Comparison of ENCODE assay signal across 18 cellular contexts in genomic region chr9:124788542-124789217, GRCh38. TPM values are rescaled to one million over a fixed set of nuclear protein-coding genes. Genes with fewer than 3 reads are reported as not detected.
"Had no signal": no experiment of that assay in that cellular context is flagged by ENCODE, and none has a peak within 500 bp of the region (broad histone marks: within the 10 kb centered on the region; RNA-seq: fewer than 3 reads in every experiment).

No MANE protein-coding gene starts in this region.

- H3K27me3 ChIP-seq: esophagus squamous epithelium, gastroesophageal sphincter, transverse colon had no signal

- H3K36me3 ChIP-seq: transverse colon had no signal

- H3K9me3 ChIP-seq: esophagus squamous epithelium, gastroesophageal sphincter, psoas muscle, transverse colon had no signal

- H3K4me1 ChIP-seq: parathyroid adenoma had no signal

- ATAC-seq: effector memory CD8-positive, alpha-beta T cell; gastroesophageal sphincter; left colon; left ventricle myocardium superior; naive thymus-derived CD4-positive, alpha-beta T cell; psoas muscle; stimulated activated naive CD8-positive, alpha-beta T cell treated with anti-CD3 and anti-CD28 coated beads, Interleukin-15, Interleukin-2, amounts not matched to agents 100 U/mL and 50 U/mL, for 24 hours had no signal

- H3K27ac ChIP-seq: esophagus squamous epithelium, gastroesophageal sphincter, parathyroid adenoma, psoas muscle, transverse colon had no signal

- DNase-seq: central memory CD4-positive, alpha-beta T cell; effector memory CD8-positive, alpha-beta T cell; esophagus squamous epithelium; foreskin fibroblast; left ventricle myocardium superior; mesendoderm; naive thymus-derived CD4-positive, alpha-beta T cell; nephron progenitor cell; psoas muscle; retina; small intestine; stimulated activated CD4-positive, alpha-beta T cell treated with anti-CD3 and anti-CD28 coated beads, Interleukin-2, amount 100 ng/mL, for 48 hours; stimulated activated naive CD8-positive, alpha-beta T cell treated with anti-CD3 and anti-CD28 coated beads, Interleukin-15, Interleukin-2, amounts not matched to agents 100 U/mL and 50 U/mL, for 24 hours; transverse colon had no signal

- H2AFZ ChIP-seq: parathyroid adenoma had no signal

- H3K79me2 ChIP-seq: parathyroid adenoma had no signal

- H3K4me3 ChIP-seq: esophagus squamous epithelium, gastroesophageal sphincter, psoas muscle, transverse colon had no signal

- FAIRE-seq: keratinocyte, small intestine had no signal

- H3K9ac ChIP-seq: parathyroid adenoma had no signal

RNA-seq across cellular contexts. Expression of gene OLFML2A, which starts 11.7 kb away (rescaled TPM):
- polyA plus RNA-seq: naive thymus-derived CD4-positive, alpha-beta T cell had no signal

RNA-seq across cellular contexts. Expression of gene NR6A1, which starts 17.6 kb away (rescaled TPM):
- polyA plus RNA-seq: naive thymus-derived CD4-positive, alpha-beta T cell had no signal
